5 cellular contexts compared by ENCODE assay signal in genomic region chr3:130097096-130097495, GRCh38. TPM values are rescaled to one million over a fixed set of nuclear protein-coding genes. Genes with fewer than 3 reads are reported as not detected.
"Had no signal": no experiment of that assay in that cellular context is flagged by ENCODE, and none has a peak within 500 bp of the region (broad histone marks: within the 10 kb centered on the region; RNA-seq: fewer than 3 reads in every experiment).

No MANE protein-coding gene starts in this region.

RNA-seq across cellular contexts. Expression of gene ALG1L2, which starts 15.5 kb away (rescaled TPM):
- total RNA-seq: HT-29, M059J, Right ventricle myocardium inferior, RPMI7951, SJCRH30 had no signal
